In the genomic region with DNA sequence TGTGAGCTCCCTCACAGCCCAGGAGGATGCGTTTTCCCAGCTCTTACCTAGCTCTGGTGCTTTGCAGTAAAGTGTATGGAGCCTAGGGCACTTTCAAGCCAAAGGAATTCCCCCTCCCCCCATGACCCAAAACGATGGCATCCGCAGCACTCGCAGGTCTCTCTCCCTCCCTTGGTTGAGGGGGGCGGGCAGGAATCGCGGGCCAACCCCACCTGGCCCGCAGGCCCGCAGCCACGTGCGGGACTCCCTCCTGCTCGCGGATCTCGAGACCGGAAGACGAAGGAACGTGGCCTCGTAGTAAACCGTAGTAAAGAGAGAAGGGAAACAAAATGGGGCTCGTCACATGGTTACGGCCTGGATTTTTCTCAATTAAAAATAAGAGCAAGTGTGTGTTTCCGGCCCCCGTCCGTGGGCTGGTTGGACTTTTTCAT, we compare ENCODE assay signal across 8 cellular contexts. TPM values are rescaled to one million over a fixed set of nuclear protein-coding genes. Genes with fewer than 3 reads are reported as not detected.
DNase-seq lines count a peak whose midpoint lies in the region; ATAC-seq and TF ChIP-seq lines count a peak whose summit lies in the region.

No MANE protein-coding gene starts in this region.

- peak; percentile 57 for DNase-seq in NCI-H1436 (lab: John Stamatoyannopoulos, UW)
- no peak for DNase-seq in NCI-H1436 treated with DMSO at 0.1 percent for 48 hours (lab: John Stamatoyannopoulos, UW)
- DNase-seq in SK-N-DZ (ENCODE audit: low spot score): peak; percentile 52
- DNase-seq in transverse colon: peak; percentile 59

- peak overlapping the region; percentile 73 for H3K9ac ChIP-seq in endocrine pancreas (ENCODE audit: control insufficient read depth, insufficient read depth, low read length)

- peaks cover 12% of the 10 kb centered on the region for H3K4me1 ChIP-seq in endocrine pancreas (ENCODE audit: control insufficient read depth, insufficient read depth, low read length)
- H3K4me1 ChIP-seq in mesodermal cell (ENCODE audit: control insufficient read depth, insufficient read depth, low read length, poor library complexity, severe bottlenecking): peaks cover 7% of the 10 kb centered on the region
- H3K4me1 ChIP-seq in transverse colon: peaks cover 0 to 66% (median 23%) of the 10 kb centered on the region in 4 donors

- H3K27me3 ChIP-seq in endocrine pancreas (ENCODE audit: control insufficient read depth, insufficient read depth, low read length): no peaks in the 10 kb centered on the region
- H3K27me3 ChIP-seq in transverse colon: no peaks in the 10 kb centered on the region

- TF ChIP-seq CTCF in transverse colon (IDR thresholded peaks at IDR 0.05): no peak

- H3K9me3 ChIP-seq in endocrine pancreas (ENCODE audit: control insufficient read depth, low read length) (no peaks in the 10 kb centered on the region), mesodermal cell (ENCODE audit: control insufficient read depth, low read length) (no peaks in the 10 kb centered on the region), transverse colon (no peaks in the 10 kb centered on the region)

- no peak for TF ChIP-seq EP300 in transverse colon (IDR thresholded peaks at IDR 0.05; ENCODE audit: low read depth)

- no peaks in the 10 kb centered on the region for H3K36me3 ChIP-seq in endocrine pancreas (ENCODE audit: control insufficient read depth, insufficient read depth, low read length)
- peaks cover 80% of the 10 kb centered on the region for H3K36me3 ChIP-seq in mesodermal cell (ENCODE audit: control insufficient read depth, insufficient read depth, low read length)
- H3K36me3 ChIP-seq in transverse colon: no peaks in the 10 kb centered on the region

- TF ChIP-seq POLR2A in transverse colon (IDR thresholded peaks at IDR 0.05): no peak

- in situ Hi-C loops in transverse colon (cut with MboI; ENCODE audit: low pct_ligation_motif_present in 1 of 4, low pct_unique_long_range_greater_than_20kb in 1 of 4, low sequenced_read_pairs in 3 of 4): loop anchor here in 1 of 4 donors (25.0 kb wide), 1 partner anchor 129 kb away; no protein-coding TSS in a partner anchor

- peak overlapping the region; percentile 69 for H3K27ac ChIP-seq in mesodermal cell (ENCODE audit: low read depth, low read length, severe bottlenecking)
- peak overlapping the region; percentile 93 to 96 (median 94) for H3K27ac ChIP-seq in transverse colon

- ATAC-seq in GM21390 (IDR thresholded peaks at IDR 0.05; ENCODE audit: unreplicated experiment) (peak; percentile 66), HG03575 (IDR thresholded peaks at IDR 0.05; ENCODE audit: extremely low read depth, insufficient number of reproducible peaks, low FRiP score, unreplicated experiment) (peak; percentile 30)

- 8 to 9% methylated on average over 21 of the region's 24 CpGs for WGBS in mesodermal cell (ENCODE audit: insufficient coverage in 2 of 2), 2 experiments
- 10% methylated on average over 24 of the region's 24 CpGs; no CpG with 5 or more reads in 1 of the 2 donors for WGBS in transverse colon (ENCODE audit: low coverage in 1 of 2), 2 donors

- H3K4me3 ChIP-seq in endocrine pancreas (ENCODE audit: control insufficient read depth, insufficient read depth, low read length) (peak overlapping the region; percentile 74), mesodermal cell (ENCODE audit: extremely low read depth, insufficient read depth, low read length, poor library complexity, severe bottlenecking) (peak overlapping the region; percentile 85), transverse colon (peak overlapping the region; percentile 50 to 78 (median 70))

- intact Hi-C loops in transverse colon (cut with DNase I; ENCODE audit: low total_unique reads): loop anchor here (10.0 kb wide), 1 partner anchor 576 kb away; no protein-coding TSS in a partner anchor

RNA-seq across cellular contexts. Expression of a gene that starts 8.5 kb away (rescaled TPM):
- 2.2 and 2.5 TPM in 2 replicates for polyA plus RNA-seq in SK-N-DZ (2014; cell fraction: cytosol; rRNA removed)
- 0.96 and 1.3 TPM in 2 replicates for polyA plus RNA-seq in SK-N-DZ (2014; cell fraction: nucleus; rRNA removed)
- polyA plus RNA-seq in mesodermal cell (2013, experiment 1 of 2): 48.3 TPM
- 46.9 TPM for polyA plus RNA-seq in mesodermal cell (2013, experiment 2 of 2)
- 10 to 100 TPM in 3 of 4 donors, 1 to 10 TPM in 1; 6.2 to 20.9 (median 12.8) TPM for total RNA-seq in transverse colon

RNA-seq across cellular contexts. Expression of a gene that starts 44.8 kb away (rescaled TPM):
- polyA plus RNA-seq in SK-N-DZ (2014; cell fraction: cytosol; rRNA removed): 3.7 and 6.0 TPM in 2 replicates
- polyA plus RNA-seq in SK-N-DZ (2014; cell fraction: nucleus; rRNA removed): 2.3 and 8.2 TPM in 2 replicates
- 15.4 TPM for polyA plus RNA-seq in mesodermal cell (2013, experiment 1 of 2)
- polyA plus RNA-seq in mesodermal cell (2013, experiment 2 of 2): 17.0 TPM
- 10 to 100 TPM; 11.9 to 47.5 (median 22.5) TPM for total RNA-seq in transverse colon
